14 cellular contexts compared by ENCODE assay signal in genomic region chr10:6053303-6053702, GRCh38. TPM values are rescaled to one million over a fixed set of nuclear protein-coding genes. Genes with fewer than 3 reads are reported as not detected.
DNase-seq lines count a peak whose midpoint lies in the region; ATAC-seq, FAIRE-seq and TF ChIP-seq lines count a peak whose summit lies in the region.
"Had no signal": no experiment of that assay in that cellular context is flagged by ENCODE, and none has a peak within 500 bp of the region (broad histone marks: within the 10 kb centered on the region; RNA-seq: fewer than 3 reads in every experiment).

No MANE protein-coding gene starts in this region.

- H4K20me1 ChIP-seq in HepG2 (ENCODE audit: insufficient read depth, low read length) = no peaks in the 10 kb centered on the region

- BruUV-seq in HepG2 (replicated peaks; lab: Mats Ljungman, UMichigan) = no TSS peak

- peaks cover 78 to 85% (median 81%) of the 10 kb centered on the region in 3 donors for H3K4me1 Mint-ChIP-seq in T-cell
- H3K4me1 Mint-ChIP-seq: mesothelial cell of epicardium had no signal

- peaks cover 10% of the 10 kb centered on the region for H3K36me3 Mint-ChIP-seq in T-cell
- H3K36me3 Mint-ChIP-seq: mesothelial cell of epicardium had no signal

- H3K4me3 ChIP-seq in liver (ENCODE audit: low read depth in 1 of 3, low read length in 3 of 3) (no peak overlapping the region), HepG2 (replicated peaks in 1 of 3; ENCODE audit: insufficient read depth in 1 of 3, low read depth in 2 of 3, low read length in 3 of 3) (no peak overlapping the region; a peak in 1 of 6 replicates), gastroesophageal sphincter (no peak overlapping the region), upper lobe of right lung (no peak overlapping the region)
- H3K4me3 ChIP-seq: vagina had no signal

- H3K36me3 ChIP-seq in liver (ENCODE audit: control insufficient read depth in 4 of 4, insufficient read depth in 3 of 4, low read depth in 1 of 4, low read length in 3 of 4) = no peaks in the 10 kb centered on the region
- H3K36me3 ChIP-seq in HepG2 (replicated peaks in 1 of 2; ENCODE audit: control insufficient read depth in 1 of 2, insufficient read depth in 2 of 2, low read length in 2 of 2) = no peaks in the 10 kb centered on the region
- no peaks in the 10 kb centered on the region for H3K36me3 ChIP-seq in gastroesophageal sphincter
- no peaks in the 10 kb centered on the region for H3K36me3 ChIP-seq in upper lobe of right lung
- H3K36me3 ChIP-seq: vagina had no signal

- H3K79me2 ChIP-seq in HepG2 (ENCODE audit: insufficient read depth, low read length) = no peaks in the 10 kb centered on the region

- H3K4me2 ChIP-seq in HepG2 (ENCODE audit: low read depth, low read length) = no peak overlapping the region

- H3K27me3 Mint-ChIP-seq in T-cell = no peaks in the 10 kb centered on the region

- POLR2A ChIA-PET in HepG2 (lab: Yijun Ruan, JAX) = no interaction called here
- POLR2A ChIA-PET in T-cell (lab: Charles Lee) = no interaction called here

- no peaks in the 10 kb centered on the region for H3K9me3 ChIP-seq in liver (ENCODE audit: control insufficient read depth in 4 of 4, low read length in 3 of 4)
- no peaks in the 10 kb centered on the region for H3K9me3 ChIP-seq in HepG2 (ENCODE audit: low read length)
- no peaks in the 10 kb centered on the region for H3K9me3 ChIP-seq in gastroesophageal sphincter
- H3K9me3 ChIP-seq in upper lobe of right lung = no peaks in the 10 kb centered on the region
- H3K9me3 ChIP-seq: vagina had no signal

- H3K4me3 Mint-ChIP-seq in T-cell = peak overlapping the region; percentile 67 to 86 (median 78)
- H3K4me3 Mint-ChIP-seq: mesothelial cell of epicardium had no signal

- WGBS in liver = 89% methylated on average over 4 of the region's 4 CpGs
- WGBS in HepG2 (ENCODE audit: low lambda C conversion rate) = 91% methylated on average over 4 of the region's 4 CpGs
- 78 to 81% methylated on average over 4 of the region's 4 CpGs for WGBS in gastroesophageal sphincter (ENCODE audit: low coverage in 1 of 2), 2 donors

- ATAC-seq in HepG2 (no peak), T-cell (replicated peaks in 1 of 4) (no peak), gastroesophageal sphincter (no peak), upper lobe of right lung (no peak), HG02840 (IDR thresholded peaks at IDR 0.05; ENCODE audit: low FRiP score, unreplicated experiment) (no peak)

- in situ Hi-C loops in HepG2 (cut with HindIII; ENCODE audit: extremely low pct_ligation_motif_present, low pct_unique_long_range_greater_than_20kb) (no loop called here), G401 (cut with HindIII; ENCODE audit: low sequenced_read_pairs) (no loop called here)

- no peak overlapping the region for H2AFZ ChIP-seq in HepG2 (ENCODE audit: low read length)

- H3K9ac ChIP-seq in liver (ENCODE audit: low read depth in 1 of 2, low read length in 2 of 2) (peak overlapping the region in 1 of 2 donors; percentile 18), HepG2 (ENCODE audit: insufficient read depth, low read depth, low read length) (no peak overlapping the region)

- TF ChIP-seq CTCF in liver (IDR thresholded peaks at IDR 0.05; ENCODE audit: low read depth, low read length, missing input control) (no peak), HepG2 (CRISPR knock-in tag; IDR thresholded peaks at IDR 0.05) (no peak), gastroesophageal sphincter (IDR thresholded peaks at IDR 0.05) (no peak), upper lobe of right lung (IDR thresholded peaks at IDR 0.05) (no peak)

- FAIRE-seq in HepG2 (lab: Jason Lieb, UNC) = no peak
- FAIRE-seq: astrocyte had no signal

- CTCF ChIA-PET in HepG2 (lab: Yijun Ruan, JAX; ENCODE audit: low intra/inter-chr PET ratio, low total read pairs) (interaction anchor here (1.6 kb wide), 1 partner anchor 35 kb away, joined by 4 read pairs; the partner anchor contains the start of gene RBM17), T-cell (lab: Charles Lee) (interaction anchor here (0.8 to 2.0 kb wide), 4 partner anchors 9 to 39 kb away, joined by 3 to 6 read pairs (median 4); partner anchors contain the start of gene IL2RA (in 1 of the 2))

- H3K27ac Mint-ChIP-seq in T-cell = peak overlapping the region; percentile 87 to 94
- H3K27ac Mint-ChIP-seq: mesothelial cell of epicardium had no signal

- DNase-seq in HepG2 (ENCODE audit: low spot score) (no peak), T-cell (no peak), upper lobe of right lung (no peak), UCSD-AML1 (lab: John Stamatoyannopoulos, UW; ENCODE audit: unreplicated experiment) (no peak), G401 (ENCODE audit: low spot score) (no peak)
- DNase-seq: C1 segment of cervical spinal cord, EL, NCI-H510A had no signal

- no peak for TF ChIP-seq POLR2A in HepG2 (IDR thresholded peaks at IDR 0.05; ENCODE audit: insufficient read depth in 1 of 2, low read depth in 2 of 2, low read length in 2 of 2)
- TF ChIP-seq POLR2A in gastroesophageal sphincter (IDR thresholded peaks at IDR 0.05) = no peak

- H3K27me3 ChIP-seq in liver (ENCODE audit: control insufficient read depth in 4 of 4, insufficient read depth in 4 of 4, low read length in 3 of 4) = no peaks in the 10 kb centered on the region
- peaks cover under 1 to 3% of the 10 kb centered on the region in 2 experiments; a peak in 3 of 5 replicates for H3K27me3 ChIP-seq in HepG2 (ENCODE audit: control insufficient read depth in 1 of 2, insufficient read depth in 2 of 2, low read length in 2 of 2)
- H3K27me3 ChIP-seq in gastroesophageal sphincter = peaks cover 18% of the 10 kb centered on the region
- H3K27me3 ChIP-seq in upper lobe of right lung = no peaks in the 10 kb centered on the region
- H3K27me3 ChIP-seq: vagina had no signal

- TF ChIP-seq EP300 in HepG2 (IDR thresholded peaks at IDR 0.05; ENCODE audit: low read depth in 2 of 2, low read length in 2 of 2) = no peak
- TF ChIP-seq EP300 in HepG2 (CRISPR knock-in tag; IDR thresholded peaks at IDR 0.05; ENCODE audit: borderline replicate concordance) = no peak
- TF ChIP-seq EP300 in gastroesophageal sphincter (IDR thresholded peaks at IDR 0.05) = no peak

- H3K4me1 ChIP-seq in liver (ENCODE audit: control insufficient read depth in 4 of 4, insufficient read depth in 4 of 4, low read length in 3 of 4) (peaks cover 0 to 16% (median 11%) of the 10 kb centered on the region in 4 donors), HepG2 (ENCODE audit: insufficient read depth, low read length) (peaks cover 30% of the 10 kb centered on the region), gastroesophageal sphincter (peaks cover 0 to 36% (median 3%) of the 10 kb centered on the region in 3 donors), upper lobe of right lung (peaks cover 37% of the 10 kb centered on the region)

- TF ChIP-seq RAD21 in liver (IDR thresholded peaks at IDR 0.05) (no peak), HepG2 (CRISPR knock-in tag; IDR thresholded peaks at IDR 0.05) (no peak)

- H3K9me3 Mint-ChIP-seq in T-cell = no peaks in the 10 kb centered on the region
- H3K9me3 Mint-ChIP-seq: mesothelial cell of epicardium had no signal

- intact Hi-C loops in HepG2 (cut with micrococcal nuclease; ENCODE audit: unreplicated experiment) (loop anchor here (5.0 kb wide), 1 partner anchor 41 kb away; no protein-coding TSS in a partner anchor), upper lobe of right lung (cut with DNase I) (no loop called here)

- H3K27ac ChIP-seq in liver (ENCODE audit: low read depth in 1 of 2, low read length in 2 of 2) (peak overlapping the region; percentile 73 to 82), HepG2 (ENCODE audit: extremely low read length, insufficient read depth, low read length) (no peak overlapping the region), gastroesophageal sphincter (peak overlapping the region in 3 of 4 donors; percentile 12 to 50 (median 37)), upper lobe of right lung (peak overlapping the region; percentile 51)
- H3K27ac ChIP-seq: vagina had no signal

RNA-seq across cellular contexts. Expression of gene IL2RA, which starts 8.9 kb away (rescaled TPM):
- total RNA-seq in liver (1 to 10 TPM in 1 of 2 donors, not detected in 1; 1.6 TPM), HepG2 (2016; rRNA removed; fragmentation: Illumina TruSeq; extraction: Trizol) (not detected in 2 replicates), T-cell (10 to 100 TPM; 19.9 to 40.4 (median 28.1) TPM), gastroesophageal sphincter (10 to 100 TPM in 1 of 4 donors, under 1 TPM in 3; 0.31 to 16.3 (median 0.50) TPM), upper lobe of right lung (4.3 TPM)
- polyA plus RNA-seq in liver (under 1 TPM in 1 of 2 donors, not detected in 1; 0.46 TPM), HepG2 (2011; rRNA removed) (not detected in 2 replicates)
- not detected in 2 replicates for total RNA-seq in HepG2 (2016; cell fraction: cytosol; rRNA removed; fragmentation: Illumina TruSeq; extraction: Trizol; ENCODE audit: low read depth)
- total RNA-seq in HepG2 (2016; cell fraction: insoluble cytoplasmic fraction; rRNA removed; fragmentation: Illumina TruSeq; extraction: Trizol) = not detected in 2 replicates
- total RNA-seq in HepG2 (2016; cell fraction: membrane; rRNA removed; fragmentation: Illumina TruSeq; extraction: Trizol) = not detected in 2 replicates
- not detected in 2 replicates for total RNA-seq in HepG2 (2016; cell fraction: nucleus; rRNA removed; fragmentation: Illumina TruSeq; extraction: Trizol)
- not detected in 2 replicates for polyA plus RNA-seq in HepG2 (2011; cell fraction: cytosol; rRNA removed)
- not detected in 2 replicates for polyA plus RNA-seq in HepG2 (2011; cell fraction: nucleus; rRNA removed)
- not detected in 2 replicates for polyA plus RNA-seq in HepG2 (2012)
- not detected in 2 replicates for polyA plus RNA-seq in HepG2 (2016; cell fraction: cytosol; fragmentation: Illumina TruSeq; extraction: Trizol; ENCODE audit: low read depth)
- not detected in 2 replicates for polyA plus RNA-seq in HepG2 (2016; cell fraction: insoluble cytoplasmic fraction; fragmentation: Illumina TruSeq; extraction: Trizol; ENCODE audit: low read depth)
- polyA plus RNA-seq in HepG2 (2016; cell fraction: membrane; fragmentation: Illumina TruSeq; extraction: Trizol; ENCODE audit: low read depth) = not detected in 2 replicates
- not detected in 2 replicates for polyA plus RNA-seq in HepG2 (2016; cell fraction: nucleus; fragmentation: Illumina TruSeq; extraction: Trizol; ENCODE audit: insufficient read depth, low read depth)
- not detected in 2 replicates for polyA minus RNA-seq in HepG2 (2011; rRNA and poly(A)+ RNA removed; ENCODE audit: low replicate concordance)
- not detected in 2 replicates for polyA minus RNA-seq in HepG2 (2011; cell fraction: cytosol; rRNA and poly(A)+ RNA removed)
- polyA minus RNA-seq in HepG2 (2011; cell fraction: nucleus; rRNA and poly(A)+ RNA removed) = not detected in 2 replicates
- total RNA-seq in G401 (2014; rRNA removed; shearing (Covaris generic)) = not detected in 2 replicates
- total RNA-seq: astrocyte, mesothelial cell of epicardium, vagina had no signal

RNA-seq across cellular contexts. Expression of gene RBM17, which starts 35.5 kb away (rescaled TPM):
- total RNA-seq in liver (10 to 100 TPM; 28.2 to 40.0 TPM), HepG2 (2016; rRNA removed; fragmentation: Illumina TruSeq; extraction: Trizol) (63.3 and 77.5 TPM in 2 replicates), T-cell (100 to 1,000 TPM; 119 to 148 (median 127) TPM), gastroesophageal sphincter (10 to 100 TPM; 51.0 to 72.9 (median 66.7) TPM), upper lobe of right lung (92.5 TPM)
- polyA plus RNA-seq in liver (10 to 100 TPM; 16.5 to 44.8 TPM), HepG2 (2011; rRNA removed) (26.6 and 30.7 TPM in 2 replicates)
- total RNA-seq in HepG2 (2016; cell fraction: cytosol; rRNA removed; fragmentation: Illumina TruSeq; extraction: Trizol; ENCODE audit: low read depth) = 28.7 and 33.2 TPM in 2 replicates
- 57.4 and 73.5 TPM in 2 replicates for total RNA-seq in HepG2 (2016; cell fraction: insoluble cytoplasmic fraction; rRNA removed; fragmentation: Illumina TruSeq; extraction: Trizol)
- total RNA-seq in HepG2 (2016; cell fraction: membrane; rRNA removed; fragmentation: Illumina TruSeq; extraction: Trizol) = 62.2 and 67.8 TPM in 2 replicates
- 64.2 and 72.7 TPM in 2 replicates for total RNA-seq in HepG2 (2016; cell fraction: nucleus; rRNA removed; fragmentation: Illumina TruSeq; extraction: Trizol)
- 13.0 and 14.3 TPM in 2 replicates for polyA plus RNA-seq in HepG2 (2011; cell fraction: cytosol; rRNA removed)
- polyA plus RNA-seq in HepG2 (2011; cell fraction: nucleus; rRNA removed) = 71.7 and 86.3 TPM in 2 replicates
- polyA plus RNA-seq in HepG2 (2012) = 46.3 and 82.5 TPM in 2 replicates
- 55.3 and 78.7 TPM in 2 replicates for polyA plus RNA-seq in HepG2 (2016; cell fraction: cytosol; fragmentation: Illumina TruSeq; extraction: Trizol; ENCODE audit: low read depth)
- 145 and 152 TPM in 2 replicates for polyA plus RNA-seq in HepG2 (2016; cell fraction: insoluble cytoplasmic fraction; fragmentation: Illumina TruSeq; extraction: Trizol; ENCODE audit: low read depth)
- polyA plus RNA-seq in HepG2 (2016; cell fraction: membrane; fragmentation: Illumina TruSeq; extraction: Trizol; ENCODE audit: low read depth) = 95.4 and 110 TPM in 2 replicates
- polyA plus RNA-seq in HepG2 (2016; cell fraction: nucleus; fragmentation: Illumina TruSeq; extraction: Trizol; ENCODE audit: insufficient read depth, low read depth) = 232 and 242 TPM in 2 replicates
- polyA minus RNA-seq in HepG2 (2011; rRNA and poly(A)+ RNA removed; ENCODE audit: low replicate concordance) = 15.7 and 19.9 TPM in 2 replicates
- polyA minus RNA-seq in HepG2 (2011; cell fraction: cytosol; rRNA and poly(A)+ RNA removed) = 7.2 and 7.9 TPM in 2 replicates
- polyA minus RNA-seq in HepG2 (2011; cell fraction: nucleus; rRNA and poly(A)+ RNA removed) = 48.2 and 50.1 TPM in 2 replicates
- total RNA-seq in G401 (2014; rRNA removed; shearing (Covaris generic)) = 28.6 and 41.9 TPM in 2 replicates
